In the genomic region with DNA sequence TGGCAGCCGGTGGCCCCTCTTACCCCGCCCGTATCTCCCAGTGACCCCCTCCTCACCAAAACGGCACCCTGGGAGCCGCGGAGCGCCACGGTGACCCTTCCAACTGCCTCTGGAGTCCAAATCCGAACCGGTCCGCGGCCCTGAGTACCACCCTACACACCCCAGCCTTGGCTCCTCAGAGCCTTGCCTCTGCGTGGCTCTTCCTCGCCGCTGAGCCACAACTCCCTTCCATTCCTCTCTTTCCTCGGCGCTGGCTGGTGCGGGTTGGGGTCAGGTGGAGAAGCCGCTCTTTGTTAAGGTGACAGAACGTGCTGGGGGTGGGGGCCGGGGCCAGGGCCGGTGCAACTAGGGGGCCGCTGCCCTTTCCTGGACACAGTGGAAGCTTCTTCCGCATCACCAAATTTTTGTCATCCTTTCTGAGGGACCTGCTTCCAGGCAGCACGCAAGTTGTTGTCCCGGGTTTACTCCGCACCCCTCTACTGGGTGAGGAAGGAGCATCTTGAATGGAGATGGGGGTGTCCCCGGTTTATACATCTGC, we compare ENCODE assay signal across 17 cellular contexts. TPM values are rescaled to one million over a fixed set of nuclear protein-coding genes. Genes with fewer than 3 reads are reported as not detected.
"Had no signal": no experiment of that assay in that cellular context is flagged by ENCODE, and none has a peak within 500 bp of the region (broad histone marks: within the 10 kb centered on the region; RNA-seq: fewer than 3 reads in every experiment).

No MANE protein-coding gene starts in this region.

- ATAC-seq: esophagus mucosa, gastroesophageal sphincter, heart left ventricle, natural killer cell had no signal

- H3K27ac ChIP-seq: coronary artery, gastroesophageal sphincter, heart left ventricle, stomach had no signal

- H3K27ac Mint-ChIP-seq: activated CD4-positive, alpha-beta memory T cell treated with anti-CD3 and anti-CD28 coated beads for 36 hours; natural killer cell had no signal

- H3K4me3 ChIP-seq: gastroesophageal sphincter, heart left ventricle had no signal

- H3K36me3 Mint-ChIP-seq: activated CD4-positive, alpha-beta memory T cell treated with anti-CD3 and anti-CD28 coated beads for 36 hours; natural killer cell had no signal

- H3K4me3 Mint-ChIP-seq: activated CD4-positive, alpha-beta memory T cell treated with anti-CD3 and anti-CD28 coated beads for 36 hours; natural killer cell had no signal

- DNase-seq: activated CD4-positive, alpha-beta memory T cell treated with anti-CD3 and anti-CD28 coated beads for 36 hours; activated CD4-positive, alpha-beta T cell treated with anti-CD3 and anti-CD28 coated beads for 4 hours; activated T-cell treated with anti-CD3 and anti-CD28 coated beads for 4 hours; aorta; heart left ventricle; natural killer cell; occipital lobe; stimulated activated CD4-positive, alpha-beta T cell treated with anti-CD3 and anti-CD28 coated beads, Interleukin-2, amount 100 ng/mL, for 24 hours; stomach; SW 1271 had no signal

- H3K9me3 Mint-ChIP-seq: activated CD4-positive, alpha-beta memory T cell treated with anti-CD3 and anti-CD28 coated beads for 36 hours; natural killer cell had no signal

- H3K36me3 ChIP-seq: gastroesophageal sphincter, heart left ventricle, stomach had no signal

- H3K9me3 ChIP-seq: gastroesophageal sphincter, heart left ventricle, stomach had no signal

RNA-seq across cellular contexts. Expression of gene ALX4, which starts 6.5 kb away (rescaled TPM):
- total RNA-seq: activated CD4-positive, alpha-beta memory T cell treated with anti-CD3 and anti-CD28 coated beads for 36 hours; esophagus mucosa; liver; mesenteric fat pad; natural killer cell; posterior vena cava; stomach; T-helper 2 cell treated with Interferon-gamma antibody and Interleukin-4, amounts not matched to agents 100 ng/mL and 5 ng/mL, for 36 hours had no signal
- polyA plus RNA-seq: liver, stomach had no signal
